In the genomic region with DNA sequence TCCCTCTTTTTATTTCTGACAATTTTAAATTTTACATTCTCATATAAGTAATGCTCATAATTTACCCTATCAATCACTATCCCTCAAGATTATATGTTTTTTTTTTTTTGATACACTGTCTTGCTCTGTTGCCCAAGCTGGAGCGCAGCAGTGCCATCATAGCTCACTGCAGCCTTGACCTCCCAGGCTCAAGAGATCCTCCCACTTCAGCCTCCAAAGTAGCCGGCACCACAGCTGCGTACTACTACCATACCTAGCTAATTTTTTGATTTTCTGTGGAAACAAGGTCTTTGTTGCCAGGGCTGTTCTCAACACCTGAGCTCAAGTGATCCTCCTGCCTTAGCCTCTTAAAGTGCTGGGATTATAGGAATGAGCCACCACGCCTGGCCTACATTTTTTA, we compare ENCODE assay signal across 2 cellular contexts.
TF ChIP-seq lines count a peak whose summit lies in the region.

No MANE protein-coding gene starts in this region.

TF ChIP-seq in A549, 52 proteins besides CTCF, POLR2A, EP300 and RAD21 (continued from another document):
- TF ChIP-seq, protein P1, sequence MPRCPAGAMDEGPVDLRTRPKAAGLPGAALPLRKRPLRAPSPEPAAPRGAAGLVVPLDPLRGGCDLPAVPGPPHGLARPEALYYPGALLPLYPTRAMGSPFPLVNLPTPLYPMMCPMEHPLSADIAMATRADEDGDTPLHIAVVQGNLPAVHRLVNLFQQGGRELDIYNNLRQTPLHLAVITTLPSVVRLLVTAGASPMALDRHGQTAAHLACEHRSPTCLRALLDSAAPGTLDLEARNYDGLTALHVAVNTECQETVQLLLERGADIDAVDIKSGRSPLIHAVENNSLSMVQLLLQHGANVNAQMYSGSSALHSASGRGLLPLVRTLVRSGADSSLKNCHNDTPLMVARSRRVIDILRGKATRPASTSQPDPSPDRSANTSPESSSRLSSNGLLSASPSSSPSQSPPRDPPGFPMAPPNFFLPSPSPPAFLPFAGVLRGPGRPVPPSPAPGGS (IDR thresholded peaks at IDR 0.05): no peak
- TF ChIP-seq RCOR1 (IDR thresholded peaks at IDR 0.05; ENCODE audit: low read depth, low read length) (no peak), E2F6 (IDR thresholded peaks at IDR 0.05; ENCODE audit: borderline replicate concordance, low read depth) (no peak), CBX2 (IDR thresholded peaks at IDR 0.05; ENCODE audit: borderline replicate concordance, low read depth) (no peak), MYC (IDR thresholded peaks at IDR 0.05; ENCODE audit: borderline replicate concordance, low read length) (no peak)
- TF ChIP-seq, protein P2, sequence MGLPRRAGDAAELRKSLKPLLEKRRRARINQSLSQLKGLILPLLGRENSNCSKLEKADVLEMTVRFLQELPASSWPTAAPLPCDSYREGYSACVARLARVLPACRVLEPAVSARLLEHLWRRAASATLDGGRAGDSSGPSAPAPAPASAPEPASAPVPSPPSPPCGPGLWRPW (IDR thresholded peaks at IDR 0.05): no peak

TF ChIP-seq in HEK293T, 16 proteins besides CTCF, POLR2A, EP300 and RAD21 (continued from another document):
- TF ChIP-seq LEF1 (IDR thresholded peaks at IDR 0.05; ENCODE audit: borderline replicate concordance) (no peak), BHLHE40 (IDR thresholded peaks at IDR 0.05; ENCODE audit: borderline replicate concordance) (no peak), NFRKB (IDR thresholded peaks at IDR 0.05) (no peak), ARNT (IDR thresholded peaks at IDR 0.05) (no peak)
